Comparison of ENCODE assay signal across 8 cellular contexts in the genomic region with DNA sequence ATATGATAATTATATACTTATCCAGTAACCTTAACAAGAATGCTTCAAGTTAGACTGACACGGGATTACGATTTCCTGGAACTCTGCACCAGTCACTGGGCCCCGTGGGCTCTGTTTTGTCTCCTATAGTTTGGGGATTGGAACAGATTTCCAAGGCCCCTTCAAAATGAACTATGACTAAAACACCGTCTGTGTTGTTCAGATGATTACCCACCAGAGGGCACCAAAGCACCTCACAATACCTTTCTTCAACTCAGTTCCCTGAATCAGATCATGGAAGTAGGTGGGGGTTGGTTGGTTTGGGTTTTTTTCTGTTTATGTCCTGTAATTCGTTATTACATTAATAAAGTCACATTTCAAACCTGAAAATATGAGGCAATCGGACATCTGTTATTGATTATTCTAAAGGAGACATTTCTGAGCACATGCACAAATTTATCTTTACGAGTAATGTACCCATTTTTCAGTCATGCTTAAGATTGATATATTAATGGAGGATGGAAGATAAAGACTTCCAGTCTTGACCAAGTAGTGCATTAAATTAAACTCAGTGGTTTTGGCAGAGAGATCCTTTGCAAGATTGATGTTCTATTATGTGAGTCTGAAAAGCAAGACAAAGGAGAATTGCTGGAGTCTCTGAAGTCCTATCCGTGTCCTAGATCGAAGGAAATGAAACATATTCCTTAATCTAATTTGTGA.
DNase-seq lines count a peak whose midpoint lies in the region; ATAC-seq, FAIRE-seq and TF ChIP-seq lines count a peak whose summit lies in the region.

No MANE protein-coding gene starts in this region.

- 28% methylated on average over 9 of the region's 9 CpGs for WGBS in right cardiac atrium
- 32 to 33% methylated on average over 9 of the region's 9 CpGs for WGBS in sigmoid colon, 2 donors

- H3K27ac ChIP-seq in right cardiac atrium (ENCODE audit: low read length) (no peak overlapping the region), sigmoid colon (peak overlapping the region in 2 of 4 donors; percentile 59 to 62)

- no peak for DNase-seq in GM12892 (ENCODE audit: insufficient read length)
- DNase-seq in NCI-H146 (lab: John Stamatoyannopoulos, UW): peak; percentile 71
- DNase-seq in SW480 (ENCODE audit: low spot score): peak; percentile 59
- DNase-seq in amniotic epithelial cell (ENCODE audit: low read depth): peak; percentile 66
- DNase-seq in right cardiac atrium: peak in 2 of 3 donors; percentile 31 to 50
- DNase-seq in sigmoid colon: peak; percentile 84
- DNase-seq in posterior vena cava (ENCODE audit: low spot score): no peak

- no peak for TF ChIP-seq POLR2A in GM12892 (IDR thresholded peaks at IDR 0.05; ENCODE audit: low read depth, low read length)
- TF ChIP-seq POLR2A in sigmoid colon (IDR thresholded peaks at IDR 0.05): no peak

- H3K4me3 ChIP-seq in right cardiac atrium (ENCODE audit: low read length) (no peak overlapping the region), sigmoid colon (no peak overlapping the region)

- peak; percentile 79 for FAIRE-seq in GM12892 (lab: Jason Lieb, UNC)

- peak; percentile 79 to 84 (median 82) for TF ChIP-seq CTCF in sigmoid colon (IDR thresholded peaks at IDR 0.05)

- H3K27me3 ChIP-seq in right cardiac atrium (ENCODE audit: control insufficient read depth, insufficient read depth) (no peaks in the 10 kb centered on the region), sigmoid colon (no peaks in the 10 kb centered on the region)

- no peak for TF ChIP-seq EP300 in sigmoid colon (IDR thresholded peaks at IDR 0.05)

- no peaks in the 10 kb centered on the region for H3K36me3 ChIP-seq in sigmoid colon

- ATAC-seq in HG02759 (IDR thresholded peaks at IDR 0.05; ENCODE audit: unreplicated experiment) (peak; percentile 89), right cardiac atrium (peak; percentile 79 to 84)

- H3K9me3 ChIP-seq in right cardiac atrium (ENCODE audit: control insufficient read depth, low read length): no peaks in the 10 kb centered on the region
- no peaks in the 10 kb centered on the region for H3K9me3 ChIP-seq in sigmoid colon

- intact Hi-C loops in right cardiac atrium (cut with DNase I): loop anchor here in 3 of 4 donors (1.0 to 10.0 kb wide), 3 partner anchors 233 to 235 kb away; no protein-coding TSS in a partner anchor
- intact Hi-C loops in sigmoid colon (cut with DNase I): loop anchor here (1.0 kb wide), 1 partner anchor 235 kb away; no protein-coding TSS in a partner anchor
- intact Hi-C loops in posterior vena cava (cut with DNase I): loop anchor here (5.0 to 10.0 kb wide), 2 partner anchors 233 to 345 kb away; no protein-coding TSS in a partner anchor

- H3K4me1 ChIP-seq in right cardiac atrium (ENCODE audit: control insufficient read depth, insufficient read depth, low read length): no peaks in the 10 kb centered on the region
- H3K4me1 ChIP-seq in sigmoid colon: peaks cover 0 to 48% (median 37%) of the 10 kb centered on the region in 4 donors

Comparison
In these comparisons a context has a peak if more than half of its experiments do, and no peak if none do; other contexts are left out.
1. DNase-seq: peak in NCI-H146 (single experiment), SW480 (single experiment), amniotic epithelial cell (single experiment), right cardiac atrium (2 of 3) and sigmoid colon (single experiment); none in GM12892 (single experiment) and posterior vena cava (single experiment).